15 cellular contexts compared by ENCODE assay signal in genomic region chr3:141939759-141940158, GRCh38.
A peak's percentile ranks its signal among the peaks of the same experiment; 100 is the strongest.
DNase-seq lines count a peak whose midpoint lies in the region; ATAC-seq and TF ChIP-seq lines count a peak whose summit lies in the region.
"Had no signal": no experiment of that assay in that cellular context is flagged by ENCODE, and none has a peak within 500 bp of the region (broad histone marks: within the 10 kb centered on the region; RNA-seq: fewer than 3 reads in every experiment).

No MANE protein-coding gene starts in this region.

- TF ChIP-seq POLR2A in spleen (IDR thresholded peaks at IDR 0.05) (no peak), GM18505 (IDR thresholded peaks at IDR 0.05; ENCODE audit: borderline replicate concordance, extremely low read depth, insufficient read depth, insufficient read length) (no peak)

- no peak for ATAC-seq in HG03439 (IDR thresholded peaks at IDR 0.05; ENCODE audit: unreplicated experiment)
- no peak for ATAC-seq in GM18505 (IDR thresholded peaks at IDR 0.05; ENCODE audit: unreplicated experiment)
- ATAC-seq: left lobe of liver had no signal

- H3K27me3 ChIP-seq in esophagus (ENCODE audit: control insufficient read depth in 1 of 2, insufficient read depth in 2 of 2, low read length in 2 of 2): no peaks in the 10 kb centered on the region
- H3K27me3 ChIP-seq in spleen (replicated peaks in 1 of 7): no peaks in the 10 kb centered on the region
- H3K27me3 ChIP-seq: cardiac muscle cell, ovary had no signal

- DNase-seq in HS-27A (ENCODE audit: low read depth) (peak; percentile 17), SK-N-MC (ENCODE audit: low read depth, low spot score) (no peak), spleen (peak; percentile 32), NOMO-1 treated with dmso at 0.1 percent for 144 hours (lab: John Stamatoyannopoulos, UW; ENCODE audit: unreplicated experiment) (no peak)
- DNase-seq: activated CD4-positive, alpha-beta T cell treated with anti-CD3 and anti-CD28 coated beads for 4 hours; effector CD4-positive, alpha-beta T cell; KG1; ovary; stimulated activated CD4-positive, alpha-beta T cell treated with anti-CD3 and anti-CD28 coated beads, Interleukin-4, amount 100 ng/mL, for 4 hours had no signal

- TF ChIP-seq CTCF in spleen (IDR thresholded peaks at IDR 0.05 in 8 of 11, conservative IDR thresholded peaks at IDR 0.05 in 3 of 11): no peak

- H3K9me3 ChIP-seq in SK-N-MC (ENCODE audit: low read depth, low read length) (no peaks in the 10 kb centered on the region), esophagus (ENCODE audit: control insufficient read depth in 2 of 2, insufficient read depth in 1 of 2, low read depth in 1 of 2, low read length in 1 of 2) (no peaks in the 10 kb centered on the region), spleen (no peaks in the 10 kb centered on the region)
- H3K9me3 ChIP-seq: ovary had no signal

- H3K27ac ChIP-seq in SK-N-MC (peak overlapping the region; percentile 61; the same call in 1 of the 2 replicates), esophagus (ENCODE audit: low read depth in 2 of 2, low read length in 1 of 2) (peak overlapping the region; percentile 58 to 81), spleen (peak overlapping the region in 2 of 8 donors; percentile 27 to 54)
- H3K27ac ChIP-seq: cardiac muscle cell, HL-60, ovary had no signal

- H3K4me1 ChIP-seq in esophagus (ENCODE audit: control insufficient read depth in 2 of 2, insufficient read depth in 2 of 2, low read length in 1 of 2) (peaks cover 0 to 3% of the 10 kb centered on the region in 2 donors), spleen (peaks cover 0 to 24% (median 10%) of the 10 kb centered on the region in 6 donors)

- H3K9ac ChIP-seq in SK-N-MC (ENCODE audit: insufficient read length): peak overlapping the region; percentile 14

- no peaks in the 10 kb centered on the region for H3K36me3 ChIP-seq in SK-N-MC (ENCODE audit: insufficient read depth, low read length)
- no peaks in the 10 kb centered on the region for H3K36me3 ChIP-seq in esophagus (ENCODE audit: control insufficient read depth in 2 of 2, insufficient read depth in 2 of 2, low read length in 1 of 2)
- H3K36me3 ChIP-seq in spleen: no peaks in the 10 kb centered on the region
- H3K36me3 ChIP-seq: cardiac muscle cell, ovary had no signal

- no peak overlapping the region for H3K4me3 ChIP-seq in SK-N-MC
- no peak overlapping the region for H3K4me3 ChIP-seq in esophagus (ENCODE audit: low read depth in 1 of 2, low read length in 2 of 2)
- no peak overlapping the region for H3K4me3 ChIP-seq in spleen
- H3K4me3 ChIP-seq: cardiac muscle cell, ovary had no signal

- intact Hi-C loops in spleen (cut with DNase I; ENCODE audit: low total_unique reads): no loop called here

- 67 to 71% methylated on average over 4 of the region's 4 CpGs for WGBS in esophagus, 2 donors
- 81 to 90% (median 83%) methylated on average over 4 of the region's 4 CpGs for WGBS in spleen, 5 donors

Comparison
In these comparisons a context has a peak if more than half of its experiments do, and no peak if none do; other contexts are left out.
1. DNase-seq: peak in HS-27A (single experiment) and spleen (single experiment); none in SK-N-MC (single experiment) and NOMO-1 treated with dmso at 0.1 percent for 144 hours (single experiment).